8 cellular contexts compared by ENCODE assay signal in the genomic region with DNA sequence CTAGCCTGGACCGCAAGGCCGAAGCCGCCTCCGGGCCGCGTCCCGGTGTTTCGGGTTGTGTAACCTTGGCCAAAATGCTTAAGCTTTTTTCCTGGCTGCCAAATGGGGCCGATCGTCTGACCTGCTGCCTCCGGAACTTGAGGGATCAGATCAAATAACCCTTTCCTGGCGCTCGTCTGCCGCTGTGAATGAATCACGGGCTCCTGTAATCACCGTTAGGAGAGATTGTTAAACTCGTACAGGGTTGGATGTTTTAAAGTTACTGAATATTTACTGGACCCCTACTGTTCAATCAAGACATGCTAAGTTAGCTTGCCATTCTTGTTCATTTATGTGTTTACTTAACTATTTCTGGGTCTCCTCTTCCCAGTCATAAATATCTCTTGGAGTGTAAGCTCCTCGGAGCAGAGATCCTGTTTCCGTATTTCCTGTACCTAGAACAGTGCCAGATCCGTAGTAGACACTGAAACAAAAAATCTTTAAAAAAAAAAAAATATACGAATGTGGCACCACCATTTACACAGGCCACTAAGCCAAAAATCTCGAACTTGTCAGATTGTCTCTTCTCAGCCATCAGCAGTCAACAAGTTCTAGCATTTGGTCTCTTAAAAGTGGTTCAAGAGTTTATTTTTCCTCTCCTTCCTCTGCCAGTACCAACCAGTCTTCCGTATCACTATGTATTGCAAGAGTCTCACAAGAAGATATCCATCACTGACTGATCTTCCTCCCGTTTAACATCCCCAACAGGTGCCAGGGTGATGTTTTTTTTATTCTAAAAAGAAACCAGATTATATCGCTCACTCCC. TPM values are rescaled to one million over a fixed set of nuclear protein-coding genes. Genes with fewer than 3 reads are reported as not detected.
DNase-seq lines count a peak whose midpoint lies in the region; ATAC-seq and TF ChIP-seq lines count a peak whose summit lies in the region.

No MANE protein-coding gene starts in this region.

- H3K9me3 Mint-ChIP-seq in mesothelial cell of epicardium, result no peaks in the 10 kb centered on the region

- TF ChIP-seq CTCF in foreskin keratinocyte (conservative IDR thresholded peaks at IDR 0.05), result no peak
- no peak for TF ChIP-seq CTCF in ovary (IDR thresholded peaks at IDR 0.05)
- TF ChIP-seq CTCF in mesothelial cell of epicardium (IDR thresholded peaks at IDR 0.05; ENCODE audit: unreplicated experiment), result no peak

- H3K4me1 ChIP-seq in ACC112 (ENCODE audit: control insufficient read depth, insufficient read depth, low read length, unreplicated experiment) (peaks cover 26% of the 10 kb centered on the region), foreskin keratinocyte (peaks cover 19% of the 10 kb centered on the region), ovary (ENCODE audit: insufficient read depth) (peaks cover 5% of the 10 kb centered on the region)

- peaks cover 25% of the 10 kb centered on the region for H3K4me1 Mint-ChIP-seq in mesothelial cell of epicardium

- DNase-seq in NCI-H2081 (lab: John Stamatoyannopoulos, UW) (peak; percentile 46 to 69), foreskin keratinocyte (peak in 1 of 2 donors; percentile 68), ovary (peak in 3 of 5 donors; percentile 73 to 80 (median 73)), mesothelial cell of epicardium (ENCODE audit: low spot score in 2 of 2, unreplicated experiment in 2 of 2) (no peak), SIG-M5 (lab: John Stamatoyannopoulos, UW) (no peak)
- DNase-seq in activated CD4-positive, alpha-beta T cell treated with anti-CD3 and anti-CD28 coated beads, Interleukin-2, amount 50 U/mL, for 4 hours, result peak; percentile 51 to 56

- H3K27ac Mint-ChIP-seq in mesothelial cell of epicardium, result no peak overlapping the region

- H3K79me2 ChIP-seq in ACC112 (ENCODE audit: control insufficient read depth, insufficient read depth, low read length, unreplicated experiment), result peaks cover 46% of the 10 kb centered on the region

- H3K27me3 Mint-ChIP-seq in mesothelial cell of epicardium (ENCODE audit: low read depth), result peaks cover 6% of the 10 kb centered on the region

- peak; percentile 20 for ATAC-seq in GM18517 (IDR thresholded peaks at IDR 0.05; ENCODE audit: unreplicated experiment)
- ATAC-seq in foreskin keratinocyte, result peak; percentile 52

- H3K9me3 ChIP-seq in ovary, result no peaks in the 10 kb centered on the region

- TF ChIP-seq POLR2A in ovary (IDR thresholded peaks at IDR 0.05), result no peak

- no peak overlapping the region for H3K4me3 Mint-ChIP-seq in mesothelial cell of epicardium

- H3K27me3 ChIP-seq in ACC112 (ENCODE audit: insufficient read depth, low read length), result no peaks in the 10 kb centered on the region
- H3K27me3 ChIP-seq in foreskin keratinocyte, result no peaks in the 10 kb centered on the region
- no peaks in the 10 kb centered on the region for H3K27me3 ChIP-seq in ovary

- peak overlapping the region; percentile 96 for H2AFZ ChIP-seq in ACC112 (ENCODE audit: low read length, unreplicated experiment)

- WGBS in ovary, 3 donors, result 0 to 1% (median 1%) methylated on average over 25 of the region's 25 CpGs

- H3K36me3 ChIP-seq in ACC112 (ENCODE audit: insufficient read depth, low read length) (no peaks in the 10 kb centered on the region), ovary (no peaks in the 10 kb centered on the region)

- peak overlapping the region; percentile 96 for H3K27ac ChIP-seq in ACC112 (ENCODE audit: low read depth, low read length)
- peak overlapping the region; percentile 88 for H3K27ac ChIP-seq in foreskin keratinocyte
- H3K27ac ChIP-seq in ovary, result peak overlapping the region; percentile 97 to 99

- H3K4me3 ChIP-seq in ACC112 (ENCODE audit: low read depth, low read length), result peak overlapping the region; percentile 97
- H3K4me3 ChIP-seq in ovary, result peak overlapping the region; percentile 92

- TF ChIP-seq EP300 in ovary (IDR thresholded peaks at IDR 0.05), result no peak

- H3K36me3 Mint-ChIP-seq in mesothelial cell of epicardium, result no peaks in the 10 kb centered on the region

- intact Hi-C loops in ovary (cut with DNase I), result no loop called here

RNA-seq across cellular contexts. Expression of a gene that starts 0.6 kb away (rescaled TPM):
- total RNA-seq in foreskin keratinocyte, result 90.0 and 90.9 TPM in 2 replicates
- polyA plus RNA-seq in foreskin keratinocyte, result 28.3 and 34.2 TPM in 2 replicates
- 100 to 1,000 TPM in 4 of 7 donors, 10 to 100 TPM in 3; 80.2 to 157 (median 110) TPM for total RNA-seq in ovary
- 100 to 1,000 TPM in 1 of 2 donors, 10 to 100 TPM in 1; 51.7 to 101 TPM for polyA plus RNA-seq in ovary
- 144 to 147 TPM (median 144 TPM) in 3 replicates for total RNA-seq in mesothelial cell of epicardium

Comparison
In these comparisons a context has a peak if more than half of its experiments do, and no peak if none do; other contexts are left out.
1. DNase-seq: peak in NCI-H2081 (2 of 2), activated CD4-positive, alpha-beta T cell treated with anti-CD3 and anti-CD28 coated beads, Interleukin-2, amount 50 U/mL, for 4 hours (2 of 2) and ovary (3 of 5); none in mesothelial cell of epicardium (0 of 2) and SIG-M5 (single experiment).
2. Peak in every context shown above with its lines, with median percentiles within 50 percentile points of each other: H3K27ac ChIP-seq.